ENCODE assay signal across 21 cellular contexts in the genomic region with DNA sequence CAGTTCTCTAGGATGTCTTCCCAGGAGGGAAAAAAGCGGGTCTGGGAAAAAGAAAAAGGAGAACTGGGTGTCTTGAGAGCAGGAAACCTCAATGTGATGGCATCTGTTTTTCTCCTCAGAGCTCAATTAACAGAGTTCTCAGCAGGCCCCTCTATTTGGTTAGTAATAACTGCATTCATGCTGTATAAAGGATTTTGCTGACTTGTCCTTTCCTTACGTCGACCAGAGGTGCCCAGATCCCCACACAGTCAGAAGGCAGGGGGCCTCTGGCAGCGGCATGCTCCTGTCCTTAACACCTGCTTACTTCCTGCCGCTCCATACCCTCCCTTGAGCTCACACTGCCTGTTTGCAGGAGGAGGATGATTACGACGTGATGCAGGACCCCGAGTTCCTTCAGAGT. TPM values are rescaled to one million over a fixed set of nuclear protein-coding genes. Genes with fewer than 3 reads are reported as not detected.
DNase-seq lines count a peak whose midpoint lies in the region; ATAC-seq, FAIRE-seq and TF ChIP-seq lines count a peak whose summit lies in the region.
"Had no signal": no experiment of that assay in that cellular context is flagged by ENCODE, and none has a peak within 500 bp of the region (broad histone marks: within the 10 kb centered on the region; RNA-seq: fewer than 3 reads in every experiment).

No MANE protein-coding gene starts in this region.

- H3K4me3 ChIP-seq in A549: no peak overlapping the region
- no peak overlapping the region for H3K4me3 ChIP-seq in CD8-positive, alpha-beta T cell (ENCODE audit: low read depth, low read length)
- no peak overlapping the region for H3K4me3 ChIP-seq in esophagus squamous epithelium
- H3K4me3 ChIP-seq: MG63 had no signal

- WGBS in A549 (ENCODE audit: missing lambda C conversion rate): 89% methylated on average over 8 of the region's 8 CpGs
- WGBS in esophagus squamous epithelium, 2 donors: 72 to 82% methylated on average over 7 to 8 of the region's 8 CpGs

- ATAC-seq in A549 (no peak), foreskin keratinocyte (no peak), HG03521 (IDR thresholded peaks at IDR 0.05; ENCODE audit: unreplicated experiment) (no peak)
- no peak for ATAC-seq in CD8-positive, alpha-beta T cell
- ATAC-seq in activated CD8-positive, alpha-beta T cell treated with anti-CD3 and anti-CD28 coated beads for 36 hours: no peak

- no peak overlapping the region for H3K4me3 Mint-ChIP-seq in CD8-positive, alpha-beta T cell
- no peak overlapping the region for H3K4me3 Mint-ChIP-seq in activated CD8-positive, alpha-beta T cell treated with anti-CD3 and anti-CD28 coated beads for 36 hours

- H3K9me3 ChIP-seq in A549 (no peaks in the 10 kb centered on the region), esophagus squamous epithelium (no peaks in the 10 kb centered on the region)
- no peaks in the 10 kb centered on the region for H3K9me3 ChIP-seq in CD8-positive, alpha-beta T cell (ENCODE audit: low read length)
- H3K9me3 ChIP-seq: MG63 had no signal

- H3K27me3 ChIP-seq in CD8-positive, alpha-beta T cell (ENCODE audit: insufficient read depth, low read length): no peaks in the 10 kb centered on the region
- H3K27me3 ChIP-seq in esophagus squamous epithelium (no peaks in the 10 kb centered on the region), foreskin keratinocyte (no peaks in the 10 kb centered on the region)
- H3K27me3 ChIP-seq: MG63 had no signal

- H3K27ac ChIP-seq in A549 (no peak overlapping the region), esophagus squamous epithelium (peak overlapping the region in 3 of 4 donors; percentile 33 to 64 (median 39)), foreskin keratinocyte (no peak overlapping the region)
- no peak overlapping the region for H3K27ac ChIP-seq in CD8-positive, alpha-beta T cell (ENCODE audit: low read depth, low read length)
- H3K27ac ChIP-seq: C4-2B had no signal

- H3K36me3 ChIP-seq in CD8-positive, alpha-beta T cell (ENCODE audit: insufficient read depth, low read length): peaks cover 38% of the 10 kb centered on the region
- H3K36me3 ChIP-seq in esophagus squamous epithelium: peaks cover 32 to 88% (median 35%) of the 10 kb centered on the region in 3 donors

- H3K9me3 Mint-ChIP-seq in CD8-positive, alpha-beta T cell: no peaks in the 10 kb centered on the region
- no peaks in the 10 kb centered on the region for H3K9me3 Mint-ChIP-seq in activated CD8-positive, alpha-beta T cell treated with anti-CD3 and anti-CD28 coated beads for 36 hours

- TF ChIP-seq EP300 in A549 (IDR thresholded peaks at IDR 0.05): no peak

- intact Hi-C loops in CD8-positive, alpha-beta T cell (cut with DNase I, micrococcal nuclease): no loop called here
- intact Hi-C loops in activated CD8-positive, alpha-beta T cell treated with anti-CD3 and anti-CD28 coated beads for 36 hours (cut with micrococcal nuclease): no loop called here
- intact Hi-C loops in esophagus squamous epithelium (cut with DNase I): no loop called here

- H3K4me1 ChIP-seq in A549: no peaks in the 10 kb centered on the region
- no peaks in the 10 kb centered on the region for H3K4me1 ChIP-seq in CD8-positive, alpha-beta T cell (ENCODE audit: insufficient read depth, low read length)
- peaks cover 0 to 9% (median 0%) of the 10 kb centered on the region in 3 donors for H3K4me1 ChIP-seq in esophagus squamous epithelium
- no peaks in the 10 kb centered on the region for H3K4me1 ChIP-seq in foreskin keratinocyte

- no peak overlapping the region for H3K4me2 ChIP-seq in A549

- CTCF ChIA-PET in A549 (lab: Yijun Ruan, JAX): interaction anchor here (0.8 to 2.5 kb wide), 3 partner anchors 9 to 74 kb away, joined by 3 to 9 read pairs (median 7); no protein-coding TSS in a partner anchor
- CTCF ChIA-PET in CD8-positive, alpha-beta T cell (lab: Charles Lee): no interaction called here
- CTCF ChIA-PET in activated CD8-positive, alpha-beta T cell treated with anti-CD3 and anti-CD28 coated beads for 36 hours (lab: Charles Lee): interaction anchor here (0.6 to 1.7 kb wide), 3 partner anchors 34 to 904 kb away, joined by 3 to 4 read pairs (median 3); no protein-coding TSS in a partner anchor

- H3K27me3 Mint-ChIP-seq in CD8-positive, alpha-beta T cell (ENCODE audit: low read depth): no peaks in the 10 kb centered on the region
- no peaks in the 10 kb centered on the region for H3K27me3 Mint-ChIP-seq in activated CD8-positive, alpha-beta T cell treated with anti-CD3 and anti-CD28 coated beads for 36 hours

- no peak for TF ChIP-seq POLR2A in A549 (IDR thresholded peaks at IDR 0.05; ENCODE audit: low read length)
- no peak for TF ChIP-seq POLR2A in esophagus squamous epithelium (IDR thresholded peaks at IDR 0.05)

- peaks cover 67% of the 10 kb centered on the region for H3K36me3 Mint-ChIP-seq in CD8-positive, alpha-beta T cell
- peaks cover 34% of the 10 kb centered on the region for H3K36me3 Mint-ChIP-seq in activated CD8-positive, alpha-beta T cell treated with anti-CD3 and anti-CD28 coated beads for 36 hours (ENCODE audit: low read depth)

- no peak for TF ChIP-seq RAD21 in A549 (conservative IDR thresholded peaks at IDR 0.05 in 1 of 2, IDR thresholded peaks at IDR 0.05 in 1 of 2)

- FAIRE-seq in A549 (lab: Jason Lieb, UNC): no peak
- FAIRE-seq: GM19239, RCC 7860 had no signal

- DNase-seq in A549 (ENCODE audit: low read depth in 1 of 2, low spot score in 1 of 2): no peak
- no peak for DNase-seq in CD8-positive, alpha-beta T cell
- DNase-seq in activated CD8-positive, alpha-beta T cell treated with anti-CD3 and anti-CD28 coated beads for 36 hours: no peak
- DNase-seq in esophagus squamous epithelium (lab: John Stamatoyannopoulos, UW): no peak
- DNase-seq in foreskin keratinocyte: no peak
- DNase-seq in activated CD8-positive, alpha-beta memory T cell treated with anti-CD3 and anti-CD28 coated beads, Interleukin-2, amount 50 U/mL, for 4 hours: no peak
- DNase-seq: DMS53, EL, GF-D8, MG63, NCI-H1417, NCI-H1694 treated with DMSO at 0.1 percent for 48 hours, NCI-H2081 treated with DMSO at 0.1 percent for 48 hours, NCI-H2171 treated with DMSO at 0.1 percent for 48 hours, NCI-H524 treated with DMSO at 0.1 percent for 48 hours, NCI-H82, Right ventricle myocardium superior had no signal

- H3K27ac Mint-ChIP-seq in CD8-positive, alpha-beta T cell: peak overlapping the region; percentile 12
- H3K27ac Mint-ChIP-seq in activated CD8-positive, alpha-beta T cell treated with anti-CD3 and anti-CD28 coated beads for 36 hours: peak overlapping the region; percentile 18

- POLR2A ChIA-PET in A549 (lab: Yijun Ruan, JAX): interaction anchor here (0.5 kb wide), 1 partner anchor 10 kb away, joined by 5 read pairs; no protein-coding TSS in a partner anchor
- POLR2A ChIA-PET in CD8-positive, alpha-beta T cell (lab: Charles Lee): interaction anchor here (1.1 kb wide), 1 partner anchor 14 kb away, joined by 3 read pairs; no protein-coding TSS in a partner anchor
- POLR2A ChIA-PET in activated CD8-positive, alpha-beta T cell treated with anti-CD3 and anti-CD28 coated beads for 36 hours (lab: Charles Lee): interaction anchor here (1.0 to 1.1 kb wide), 3 partner anchors 11 to 110 kb away, joined by 3 read pairs; no protein-coding TSS in a partner anchor

- peaks cover 4% of the 10 kb centered on the region for H3K4me1 Mint-ChIP-seq in CD8-positive, alpha-beta T cell (ENCODE audit: low read depth)
- H3K4me1 Mint-ChIP-seq in activated CD8-positive, alpha-beta T cell treated with anti-CD3 and anti-CD28 coated beads for 36 hours (ENCODE audit: low read depth): peaks cover 1% of the 10 kb centered on the region

- TF ChIP-seq CTCF in A549 (IDR thresholded peaks at IDR 0.05) (no peak), esophagus squamous epithelium (IDR thresholded peaks at IDR 0.05) (no peak), foreskin keratinocyte (conservative IDR thresholded peaks at IDR 0.05) (no peak)
- TF ChIP-seq CTCF in CD8-positive, alpha-beta T cell (IDR thresholded peaks at IDR 0.05): no peak
- no peak for TF ChIP-seq CTCF in activated CD8-positive, alpha-beta T cell treated with anti-CD3 and anti-CD28 coated beads for 36 hours (IDR thresholded peaks at IDR 0.05)

TF ChIP-seq in A549, 52 proteins besides CTCF, POLR2A, EP300 and RAD21:
- TF ChIP-seq MAFK (IDR thresholded peaks at IDR 0.05; ENCODE audit: partially characterized antibody): peak; percentile 37
- no peak for TF ChIP-seq FOSL2 (IDR thresholded peaks at IDR 0.05)
- no peak for TF ChIP-seq FOSL2 (CRISPR knock-in tag; IDR thresholded peaks at IDR 0.05)

RNA-seq across cellular contexts. Expression of gene PSMD4, which starts 12.3 kb away (rescaled TPM):
- polyA plus RNA-seq in A549 (2011; rRNA removed) (241 and 265 TPM in 2 replicates), A549 (2017; fragmentation: RNase III; extraction: RNeasy Plus Mini Kit Qiagen cat#74134 plus additional on column Dnase treatment) (207 to 218 TPM (median 210 TPM) in 3 replicates), foreskin keratinocyte (229 TPM in 2 replicates)
- 356 and 395 TPM in 2 replicates for polyA plus RNA-seq in A549 (2012; cell fraction: cytosol; rRNA removed)
- 270 and 344 TPM in 2 replicates for polyA plus RNA-seq in A549 (2012; cell fraction: nucleus; rRNA removed)
- polyA minus RNA-seq in A549 (2011; rRNA and poly(A)+ RNA removed): 218 and 220 TPM in 2 replicates
- 10 to 100 TPM; 55.1 to 56.7 TPM for total RNA-seq in CD8-positive, alpha-beta T cell
- total RNA-seq in activated CD8-positive, alpha-beta T cell treated with anti-CD3 and anti-CD28 coated beads for 36 hours: 100 to 1,000 TPM; 203 to 214 TPM
- total RNA-seq in esophagus squamous epithelium (100 to 1,000 TPM in 3 of 4 donors, 10 to 100 TPM in 1; 78.2 to 117 (median 109) TPM), foreskin keratinocyte (216 and 258 TPM in 2 replicates)

RNA-seq across cellular contexts. Expression of gene ZNF687, which starts 15.3 kb away (rescaled TPM):
- polyA plus RNA-seq in A549 (2011; rRNA removed) (14.0 and 14.3 TPM in 2 replicates), A549 (2017; fragmentation: RNase III; extraction: RNeasy Plus Mini Kit Qiagen cat#74134 plus additional on column Dnase treatment) (16.3 to 18.4 TPM (median 17.5 TPM) in 3 replicates), foreskin keratinocyte (8.6 and 9.7 TPM in 2 replicates)
- 12.8 and 19.3 TPM in 2 replicates for polyA plus RNA-seq in A549 (2012; cell fraction: cytosol; rRNA removed)
- 34.6 and 46.3 TPM in 2 replicates for polyA plus RNA-seq in A549 (2012; cell fraction: nucleus; rRNA removed)
- 52.0 and 52.8 TPM in 2 replicates for polyA minus RNA-seq in A549 (2011; rRNA and poly(A)+ RNA removed)
- 10 to 100 TPM; 34.0 to 36.3 TPM for total RNA-seq in CD8-positive, alpha-beta T cell
- total RNA-seq in activated CD8-positive, alpha-beta T cell treated with anti-CD3 and anti-CD28 coated beads for 36 hours: 10 to 100 TPM; 27.3 to 29.5 TPM
- total RNA-seq in esophagus squamous epithelium (10 to 100 TPM; 16.5 to 28.5 (median 18.3) TPM), foreskin keratinocyte (14.4 and 17.6 TPM in 2 replicates)

Comparison
In these comparisons a context has a peak if more than half of its experiments do, and no peak if none do; other contexts are left out.
1. H3K27ac ChIP-seq: peak in esophagus squamous epithelium (3 of 4); none in A549 (0 of 2), CD8-positive, alpha-beta T cell (single experiment) and foreskin keratinocyte (single experiment).